ENCODE assay signal across 23 cellular contexts in the genomic region with DNA sequence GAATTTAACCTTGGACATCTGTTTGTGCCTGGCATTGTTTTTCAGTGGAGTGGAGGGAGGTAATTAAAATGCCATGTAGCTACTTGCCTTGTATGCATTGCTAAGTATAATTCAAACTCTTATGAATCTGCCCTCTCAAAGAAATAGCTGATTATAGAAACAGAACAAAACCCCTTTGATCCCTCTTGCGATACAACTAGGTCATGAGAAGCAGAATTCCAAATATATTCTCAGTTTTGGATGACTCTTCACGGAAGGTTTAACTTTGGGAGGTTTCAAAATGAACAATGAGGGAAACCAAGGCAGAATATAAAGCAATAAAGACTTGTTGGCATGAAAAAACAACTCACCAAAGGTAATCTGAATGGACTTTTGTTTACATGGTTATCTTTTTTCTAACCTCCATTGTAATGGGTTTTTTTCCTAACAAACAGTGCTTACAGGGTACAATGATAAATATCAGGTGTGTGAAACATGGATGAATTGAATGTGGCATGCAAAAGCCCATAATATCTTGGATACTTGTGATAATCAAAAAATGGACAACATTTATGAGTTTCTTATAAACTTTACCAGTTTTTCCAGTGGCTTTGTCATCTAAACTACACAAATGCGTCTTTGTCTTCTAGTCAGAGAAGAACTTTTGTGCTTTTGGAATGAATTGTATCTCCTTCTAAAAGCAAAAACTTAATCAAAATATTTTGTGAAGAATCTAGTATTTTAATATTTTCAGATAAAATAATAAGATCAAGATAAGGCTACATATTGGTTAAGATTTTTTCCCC. TPM values are rescaled to one million over a fixed set of nuclear protein-coding genes. Genes with fewer than 3 reads are reported as not detected.
A peak's percentile ranks its signal among the peaks of the same experiment; 100 is the strongest.
DNase-seq lines count a peak whose midpoint lies in the region; TF ChIP-seq lines count a peak whose summit lies in the region.
"Had no signal": no experiment of that assay in that cellular context is flagged by ENCODE, and none has a peak within 500 bp of the region (broad histone marks: within the 10 kb centered on the region; RNA-seq: fewer than 3 reads in every experiment).

No MANE protein-coding gene starts in this region.

- POLR2A ChIA-PET in HEK293T (lab: Yijun Ruan, JAX) = no interaction called here

- no peak overlapping the region for H3K4me3 ChIP-seq in right atrium auricular region
- no peak overlapping the region for H3K4me3 ChIP-seq in coronary artery
- H3K4me3 ChIP-seq: GM23338, SK-N-MC had no signal

- CTCF ChIA-PET in HEK293T (lab: Yijun Ruan, JAX) = no interaction called here

- H3K9me3 ChIP-seq in right atrium auricular region = no peaks in the 10 kb centered on the region

- H3K36me3 ChIP-seq in right atrium auricular region = no peaks in the 10 kb centered on the region

- DNase-seq in NCI-H2171 treated with DMSO at 0.1 percent for 48 hours (lab: John Stamatoyannopoulos, UW) (peak; percentile 58), NCI-H2171 (lab: John Stamatoyannopoulos, UW) (no peak), SK-MEL-5 (ENCODE audit: low read depth, low spot score) (peak; percentile 82), HEK293T (ENCODE audit: extremely low spot score) (no peak), right atrium auricular region (ENCODE audit: low spot score) (no peak), coronary artery (ENCODE audit: low spot score) (no peak)
- DNase-seq: 8988T, AML-193, DMS53, GDM1, IMR-90, NCI-H187, NCI-H226, NCI-H510A treated with DMSO at 0.1 percent for 48 hours, PC-3, RPMI8226, SHP77 had no signal

- no peaks in the 10 kb centered on the region for H3K4me1 ChIP-seq in right atrium auricular region

- H3K27me3 ChIP-seq in layer of hippocampus (ENCODE audit: control insufficient read depth, insufficient read depth, low read length) = no peaks in the 10 kb centered on the region
- H3K27me3 ChIP-seq in right atrium auricular region = no peaks in the 10 kb centered on the region

- H3K27ac ChIP-seq in layer of hippocampus (ENCODE audit: low read depth, low read length) (peak overlapping the region; percentile 40), temporal lobe (ENCODE audit: low read depth, low read length) (peak overlapping the region; percentile 75), right atrium auricular region (no peak overlapping the region), coronary artery (no peak overlapping the region)
- H3K27ac ChIP-seq: KMS-11, SK-N-MC had no signal

- in situ Hi-C loops in SK-MEL-5 (cut with HindIII; ENCODE audit: low pct_unique_long_range_greater_than_20kb, low sequenced_read_pairs) = no loop called here

- TF ChIP-seq CTCF in right atrium auricular region (IDR thresholded peaks at IDR 0.05) = no peak
- TF ChIP-seq CTCF in coronary artery (IDR thresholded peaks at IDR 0.05) = no peak

TF ChIP-seq in HEK293T, 16 proteins besides CTCF, POLR2A, EP300 and RAD21:
- no peak for TF ChIP-seq ZNF384 (IDR thresholded peaks at IDR 0.05)
- no peak for TF ChIP-seq SP1 (IDR thresholded peaks at IDR 0.05)
- no peak for TF ChIP-seq ELF4 (IDR thresholded peaks at IDR 0.05)
- TF ChIP-seq NFRKB (IDR thresholded peaks at IDR 0.05) = no peak
- no peak for TF ChIP-seq TARDBP (IDR thresholded peaks at IDR 0.05)
- no peak for TF ChIP-seq ARNT (IDR thresholded peaks at IDR 0.05)
- TF ChIP-seq CTBP1 (IDR thresholded peaks at IDR 0.05; ENCODE audit: borderline replicate concordance) = no peak
- no peak for TF ChIP-seq BHLHE40 (IDR thresholded peaks at IDR 0.05; ENCODE audit: borderline replicate concordance)
- no peak for TF ChIP-seq HDGF (IDR thresholded peaks at IDR 0.05; ENCODE audit: borderline replicate concordance)
- no peak for TF ChIP-seq SUZ12 (IDR thresholded peaks at IDR 0.05)
- TF ChIP-seq FOXM1 (IDR thresholded peaks at IDR 0.05; ENCODE audit: borderline replicate concordance) = no peak
- no peak for TF ChIP-seq LEF1 (IDR thresholded peaks at IDR 0.05; ENCODE audit: borderline replicate concordance)
- TF ChIP-seq PKNOX1 (IDR thresholded peaks at IDR 0.05) = no peak
- TF ChIP-seq FOXA1 (IDR thresholded peaks at IDR 0.05) = no peak
- TF ChIP-seq FOXK2 (IDR thresholded peaks at IDR 0.05) = no peak
- TF ChIP-seq L3MBTL2 (conservative IDR thresholded peaks at IDR 0.05) = no peak

RNA-seq across cellular contexts. Expression of gene HEY2, which starts 15.7 kb away (rescaled TPM):
- total RNA-seq in SK-MEL-5 (2014; rRNA removed; shearing (Covaris generic)) = 8.5 and 9.9 TPM in 2 replicates
- polyA plus RNA-seq in SK-MEL-5 (2015; cell fraction: cytosol; rRNA removed) = 20.4 and 23.1 TPM in 2 replicates
- 19.3 and 24.6 TPM in 2 replicates for polyA plus RNA-seq in SK-MEL-5 (2015; cell fraction: nucleus; rRNA removed)
- 0.98 TPM for total RNA-seq in temporal lobe
- 1 to 10 TPM; 1.8 to 2.7 TPM for total RNA-seq in right atrium auricular region
- total RNA-seq: IMR-90, PC-3 had no signal
- polyA plus RNA-seq: CD14-positive monocyte, IMR-90 had no signal

RNA-seq across cellular contexts. Expression of gene NCOA7, which starts 57.1 kb away (rescaled TPM):
- 22.5 and 23.7 TPM in 2 replicates for total RNA-seq in SK-MEL-5 (2014; rRNA removed; shearing (Covaris generic))
- 23.8 and 33.2 TPM in 2 replicates for polyA plus RNA-seq in SK-MEL-5 (2015; cell fraction: cytosol; rRNA removed)
- 28.3 and 31.7 TPM in 2 replicates for polyA plus RNA-seq in SK-MEL-5 (2015; cell fraction: nucleus; rRNA removed)
- 29.7 TPM for total RNA-seq in temporal lobe
- 10 to 100 TPM; 12.2 to 12.7 TPM for total RNA-seq in right atrium auricular region

Comparison
In these comparisons a context has a peak if more than half of its experiments do, and no peak if none do; other contexts are left out.
1. DNase-seq: peak in NCI-H2171 treated with DMSO at 0.1 percent for 48 hours (single experiment) and SK-MEL-5 (single experiment); none in NCI-H2171 (single experiment), HEK293T (single experiment), right atrium auricular region (single experiment) and coronary artery (single experiment).
2. H3K27ac ChIP-seq: peak in layer of hippocampus (single experiment) and temporal lobe (single experiment); none in right atrium auricular region (0 of 2) and coronary artery (0 of 2).